16 cellular contexts compared by ENCODE assay signal in genomic region chr3:63303238-63303637, GRCh38. TPM values are rescaled to one million over a fixed set of nuclear protein-coding genes. Genes with fewer than 3 reads are reported as not detected.
DNase-seq lines count a peak whose midpoint lies in the region; ATAC-seq and TF ChIP-seq lines count a peak whose summit lies in the region.
"Had no signal": no experiment of that assay in that cellular context is flagged by ENCODE, and none has a peak within 500 bp of the region (broad histone marks: within the 10 kb centered on the region; RNA-seq: fewer than 3 reads in every experiment).

No MANE protein-coding gene starts in this region.

- H3K4me3 ChIP-seq in mammary epithelial cell (replicated peaks in 1 of 3; ENCODE audit: insufficient read depth in 1 of 3, low read depth in 2 of 3, low read length in 3 of 3), result no peak overlapping the region
- H3K4me3 ChIP-seq: GM23338 had no signal

- H3K9me3 ChIP-seq in mammary epithelial cell (replicated peaks; ENCODE audit: insufficient read depth, low read length), result no peaks in the 10 kb centered on the region

- H3K9ac ChIP-seq in mammary epithelial cell (ENCODE audit: insufficient read depth, low read length), result no peak overlapping the region

- H3K27me3 ChIP-seq in mammary epithelial cell (ENCODE audit: insufficient read depth, low read length), result no peaks in the 10 kb centered on the region

- H3K27ac ChIP-seq in mammary epithelial cell (ENCODE audit: insufficient read depth, low read depth, low read length), result no peak overlapping the region
- peak overlapping the region; percentile 49 for H3K27ac ChIP-seq in cingulate gyrus (ENCODE audit: low read depth, low read length)

- H3K79me2 ChIP-seq in mammary epithelial cell (ENCODE audit: insufficient read depth, low read length), result no peaks in the 10 kb centered on the region

- POLR2A ChIA-PET in MCF 10A (lab: Yijun Ruan, JAX), result no interaction called here

- H3K4me2 ChIP-seq in mammary epithelial cell (ENCODE audit: insufficient read depth, low read depth, low read length), result no peak overlapping the region
- H3K4me2 ChIP-seq: GM23338 had no signal

- intact Hi-C loops in mammary epithelial cell (cut with micrococcal nuclease) (no loop called here), MCF 10A (cut with micrococcal nuclease) (no loop called here)

- H4K20me1 ChIP-seq in mammary epithelial cell (ENCODE audit: insufficient read depth, low read length), result no peaks in the 10 kb centered on the region

- ATAC-seq in esophagus mucosa (peak; percentile 60), GM18505 (IDR thresholded peaks at IDR 0.05; ENCODE audit: unreplicated experiment) (no peak)
- ATAC-seq: GM23338 had no signal

- H3K27ac Mint-ChIP-seq in MCF 10A (ENCODE audit: low read depth, unreplicated experiment), result no peak overlapping the region
- peak overlapping the region; percentile 90 for H3K27ac Mint-ChIP-seq in type B pancreatic cell
- H3K27ac Mint-ChIP-seq: CD4-positive, alpha-beta T cell; GM23338; H9 had no signal

- in situ Hi-C loops in mammary epithelial cell (cut with MboI; ENCODE audit: low sequenced_read_pairs in 2 of 2), result no loop called here

- H3K4me1 ChIP-seq in mammary epithelial cell (ENCODE audit: insufficient read depth, low read length), result peaks cover 3% of the 10 kb centered on the region

- H3K4me3 Mint-ChIP-seq in MCF 10A (ENCODE audit: unreplicated experiment) (no peak overlapping the region), type B pancreatic cell (peak overlapping the region; percentile 75)
- H3K4me3 Mint-ChIP-seq: CD4-positive, alpha-beta T cell; GM23338; H9 had no signal

- BruUV-seq in mammary epithelial cell (replicated peaks; lab: Mats Ljungman, UMichigan) (no TSS peak), MCF 10A (replicated peaks; lab: Mats Ljungman, UMichigan) (no TSS peak)

- dilution Hi-C loops in mammary epithelial cell (cut with HindIII; ENCODE audit: low sequenced_read_pairs), result no loop called here

- H3K36me3 Mint-ChIP-seq in MCF 10A (ENCODE audit: insufficient read depth, unreplicated experiment), result no peaks in the 10 kb centered on the region
- no peaks in the 10 kb centered on the region for H3K36me3 Mint-ChIP-seq in type B pancreatic cell

- TF ChIP-seq POLR2A in GM18505 (IDR thresholded peaks at IDR 0.05; ENCODE audit: borderline replicate concordance, extremely low read depth, insufficient read depth, insufficient read length), result no peak

- H3K9me3 Mint-ChIP-seq in MCF 10A (ENCODE audit: unreplicated experiment) (no peaks in the 10 kb centered on the region), type B pancreatic cell (peaks cover 11% of the 10 kb centered on the region)
- H3K9me3 Mint-ChIP-seq: CD4-positive, alpha-beta T cell had no signal

- H2AFZ ChIP-seq in mammary epithelial cell (ENCODE audit: low read depth, low read length), result no peak overlapping the region
- H2AFZ ChIP-seq: GM23338 had no signal

- TF ChIP-seq CTCF in mammary epithelial cell (conservative IDR thresholded peaks at IDR 0.05 in 1 of 2, IDR thresholded peaks at IDR 0.05 in 1 of 2; ENCODE audit: extremely low read depth in 1 of 2, insufficient read depth in 1 of 2, low read depth in 1 of 2, low read length in 2 of 2) (no peak), MCF 10A (IDR thresholded peaks at IDR 0.05; ENCODE audit: unreplicated experiment) (no peak), type B pancreatic cell (conservative IDR thresholded peaks at IDR 0.05) (no peak)

- H3K4me1 Mint-ChIP-seq in MCF 10A (ENCODE audit: insufficient read depth, unreplicated experiment), result no peaks in the 10 kb centered on the region
- peaks cover 3% of the 10 kb centered on the region for H3K4me1 Mint-ChIP-seq in type B pancreatic cell (ENCODE audit: unreplicated experiment)
- H3K4me1 Mint-ChIP-seq: GM23338, H9 had no signal

- H3K36me3 ChIP-seq in mammary epithelial cell (ENCODE audit: insufficient read depth, low read length), result no peaks in the 10 kb centered on the region

- DNase-seq in mammary epithelial cell (peak; percentile 70), MCF 10A (ENCODE audit: unreplicated experiment) (no peak), type B pancreatic cell (ENCODE audit: extremely low spot score, unreplicated experiment) (no peak), NCI-H2107 treated with DMSO at 0.1 percent for 48 hours (lab: John Stamatoyannopoulos, UW; ENCODE audit: unreplicated experiment) (no peak), NCI-H1436 treated with DMSO at 0.1 percent for 48 hours (lab: John Stamatoyannopoulos, UW) (no peak)
- DNase-seq: 8988T; ACHN; CD4-positive, alpha-beta T cell; DMS153; DMS79 treated with DMSO at 0.1 percent for 48 hours; EL; H9 had no signal

- H3K27me3 Mint-ChIP-seq in MCF 10A (ENCODE audit: insufficient read depth, unreplicated experiment) (peaks cover 89% of the 10 kb centered on the region), type B pancreatic cell (no peaks in the 10 kb centered on the region)
- H3K27me3 Mint-ChIP-seq: CD4-positive, alpha-beta T cell had no signal

- 14% methylated on average over 1 of the region's 1 CpG for WGBS in mammary epithelial cell (ENCODE audit: low coverage, missing lambda C conversion rate)

- CTCF ChIA-PET in mammary epithelial cell (lab: Charles Lee; ENCODE audit: low non-redundant PET) (no interaction called here), MCF 10A (lab: Yijun Ruan, JAX) (interaction anchor here (0.6 kb wide), 1 partner anchor 21 kb away, joined by 3 read pairs; no protein-coding TSS in a partner anchor)

RNA-seq across cellular contexts. Expression of gene SYNPR, which starts 25.1 kb away (rescaled TPM):
- total RNA-seq in mammary epithelial cell (not detected), MCF 10A (2022) (not detected in 2 replicates), esophagus mucosa (not detected), type B pancreatic cell (ENCODE audit: low replicate concordance) (0.55 and 2.3 TPM in 2 replicates)
- not detected for polyA plus RNA-seq in mammary epithelial cell
- not detected for polyA minus RNA-seq in mammary epithelial cell
- total RNA-seq: CD4-positive, alpha-beta T cell had no signal
